20 cellular contexts compared by ENCODE assay signal in the genomic region with DNA sequence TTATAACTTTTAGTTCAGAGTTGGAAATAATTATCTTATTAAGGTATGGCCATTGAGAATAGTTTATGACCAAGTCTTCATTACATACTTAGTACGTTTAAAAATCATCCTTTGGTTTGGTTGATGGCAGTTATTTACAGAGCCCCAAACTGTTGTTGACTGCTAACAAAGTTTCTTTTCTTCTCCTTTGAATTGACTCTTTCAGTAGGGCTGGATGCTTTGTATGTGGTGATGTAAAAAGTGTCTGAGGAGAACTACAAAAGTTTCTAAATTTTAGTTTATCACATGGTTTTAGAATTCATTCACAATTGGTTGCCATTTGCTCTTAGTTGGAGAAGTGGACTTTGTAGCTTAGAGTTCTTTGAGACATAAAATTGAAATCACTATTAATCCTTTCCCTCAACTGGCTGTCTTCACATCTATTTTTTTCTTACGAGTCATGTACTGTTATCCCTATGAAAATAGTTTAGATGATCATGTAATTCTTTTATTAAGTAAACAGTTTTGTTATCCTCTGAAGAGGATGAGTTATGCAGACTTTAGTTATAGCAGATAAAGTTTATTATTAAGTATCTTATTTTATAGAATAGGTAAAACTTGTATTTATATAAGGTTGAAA. TPM values are rescaled to one million over a fixed set of nuclear protein-coding genes. Genes with fewer than 3 reads are reported as not detected.
"Had no signal": no experiment of that assay in that cellular context is flagged by ENCODE, and none has a peak within 500 bp of the region (broad histone marks: within the 10 kb centered on the region; RNA-seq: fewer than 3 reads in every experiment).

No MANE protein-coding gene starts in this region.

- ATAC-seq: activated naive CD4-positive, alpha-beta T cell treated with anti-CD3 and anti-CD28 coated beads, Interleukin-2, amount 50 U/mL, for 72 hours; esophagus mucosa; naive thymus-derived CD8-positive, alpha-beta T cell had no signal

- H2AFZ ChIP-seq: parathyroid adenoma had no signal

- DNase-seq: activated CD4-positive, alpha-beta T cell treated with anti-CD3 and anti-CD28 coated beads, Interleukin-2, amount 50 U/mL, for 4 hours; activated gamma-delta T cell treated with Interleukin-2 at 50 U/mL for 16 hours; adrenal gland; effector CD8-positive, alpha-beta T cell; kidney glomerular epithelial cell; left ventricle myocardium inferior; naive thymus-derived CD8-positive, alpha-beta T cell; stimulated activated CD4-positive, alpha-beta T cell treated with anti-CD3 and anti-CD28 coated beads, Interleukin-12 subunit alpha, Interleukin-12 subunit beta, amount 100 ng/mL, for 4 hours; stimulated activated CD4-positive, alpha-beta T cell treated with anti-CD3 and anti-CD28 coated beads, Interleukin-1b, Interleukin-23, amount 100 ng/mL, for 48 hours; stimulated activated CD8-positive, alpha-beta memory T cell treated with anti-CD3 and anti-CD28 coated beads, Interleukin-4, amount 100 ng/mL, for 48 hours; stimulated activated naive CD4-positive, alpha-beta T cell; SW 1271; T-helper 2 cell; tibial artery; uterus had no signal

- H3K27ac ChIP-seq: adrenal gland, left ventricle myocardium inferior, neutrophil, parathyroid adenoma, tibial artery, uterus had no signal

- H3K27me3 ChIP-seq: adrenal gland, neutrophil, tibial artery, uterus had no signal

- H3K9me3 ChIP-seq: adrenal gland, left ventricle myocardium inferior, neutrophil, tibial artery, uterus had no signal

- FAIRE-seq: bronchial epithelial cell had no signal

- H3K4me3 ChIP-seq: adrenal gland, left ventricle myocardium inferior, tibial artery, uterus had no signal

- H3K9ac ChIP-seq: parathyroid adenoma had no signal

- H3K36me3 ChIP-seq: adrenal gland, left ventricle myocardium inferior, neutrophil, tibial artery, uterus had no signal

- H3K4me1 ChIP-seq: left ventricle myocardium inferior, parathyroid adenoma, tibial artery, uterus had no signal

RNA-seq across cellular contexts. Expression of a gene that starts 14.8 kb away (rescaled TPM):
- total RNA-seq: naive thymus-derived CD8-positive, alpha-beta T cell had no signal
- polyA plus RNA-seq: naive thymus-derived CD8-positive, alpha-beta T cell had no signal
